1 cellular context compared by ENCODE assay signal in the genomic region with DNA sequence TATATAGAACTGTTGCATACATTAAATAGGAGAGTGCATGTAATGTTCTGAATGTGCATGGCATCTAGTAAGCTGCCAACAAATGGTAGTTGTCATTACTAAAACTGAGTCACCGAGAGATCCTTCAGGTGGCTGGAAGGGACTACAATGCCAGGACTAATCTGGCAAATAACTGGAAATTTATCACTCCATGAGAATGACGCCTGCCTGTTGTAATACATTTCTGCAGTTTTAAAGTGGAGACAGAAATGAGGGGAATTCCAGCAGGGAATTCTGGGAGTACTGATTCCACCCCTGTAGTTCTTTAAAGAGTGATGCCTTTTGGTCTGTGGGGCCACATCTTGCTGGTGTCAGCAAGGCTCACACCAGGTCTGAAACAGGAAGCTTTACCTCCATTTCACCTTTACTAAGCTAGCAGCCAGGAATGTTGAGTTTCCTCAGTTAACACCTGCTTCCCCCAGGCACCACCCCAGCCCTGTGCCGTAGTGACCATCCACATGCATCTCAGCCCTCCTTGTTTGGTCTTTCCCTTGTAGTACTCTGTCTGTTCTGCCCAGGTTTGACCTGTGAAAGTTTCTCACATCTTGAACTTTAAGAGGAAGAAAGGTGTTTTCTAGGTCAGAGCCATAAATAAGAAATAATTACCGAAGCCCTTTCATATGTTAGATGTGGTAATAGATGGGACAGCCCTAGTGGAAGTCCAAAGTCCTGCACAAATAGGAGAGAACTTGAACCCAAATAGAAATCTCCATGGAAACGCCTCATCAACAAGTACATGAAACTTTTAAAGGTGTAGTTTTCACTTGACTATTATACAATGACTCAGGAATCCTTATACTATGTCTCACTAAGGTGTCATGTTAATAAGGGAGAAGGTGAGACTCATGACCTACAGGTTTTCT.
TF ChIP-seq lines count a peak whose summit lies in the region.

No MANE protein-coding gene starts in this region.

TF ChIP-seq in GM12878, 131 proteins besides CTCF, POLR2A, EP300 and RAD21:
- TF ChIP-seq MTA2 (IDR thresholded peaks at IDR 0.05; ENCODE audit: low read depth) (peak; percentile 90), ZZZ3 (IDR thresholded peaks at IDR 0.05; ENCODE audit: control insufficient read depth, insufficient read length, low read depth) (no peak), TCF7 (IDR thresholded peaks at IDR 0.05; ENCODE audit: borderline replicate concordance) (peak; percentile 49; the same call in 1 of the 2 replicates), ATF7 (IDR thresholded peaks at IDR 0.05; ENCODE audit: low read depth) (peak; percentile 85), GATAD2B (conservative IDR thresholded peaks at IDR 0.05; ENCODE audit: low read depth) (0 out of 2 replicates have a peak, but pooled peaks have one; percentile 37), IKZF2 (IDR thresholded peaks at IDR 0.05) (peak in 1 of 2 experiments; percentile 45; a peak in 2 of 4 replicates), MEF2B (IDR thresholded peaks at IDR 0.05; ENCODE audit: partially characterized antibody, poor library complexity, severe bottlenecking) (peak; percentile 59), NBN (IDR thresholded peaks at IDR 0.05) (0 out of 2 replicates have a peak, but pooled peaks have one; percentile 45), BMI1 (IDR thresholded peaks at IDR 0.05; ENCODE audit: borderline replicate concordance) (peak; percentile 83), IKZF1 (conservative IDR thresholded peaks at IDR 0.05) (peak; percentile 60), TBL1XR1 (IDR thresholded peaks at IDR 0.05; ENCODE audit: low read depth, low read length) (no peak), STAT1 (conservative IDR thresholded peaks at IDR 0.05) (no peak), SIN3A (IDR thresholded peaks at IDR 0.05; ENCODE audit: low read depth, low read length) (no peak), NFYA (IDR thresholded peaks at IDR 0.05; ENCODE audit: borderline replicate concordance, low read depth, low read length) (no peak), NR2F1 (conservative IDR thresholded peaks at IDR 0.05) (peak; percentile 72)
- TF ChIP-seq, protein P1, sequence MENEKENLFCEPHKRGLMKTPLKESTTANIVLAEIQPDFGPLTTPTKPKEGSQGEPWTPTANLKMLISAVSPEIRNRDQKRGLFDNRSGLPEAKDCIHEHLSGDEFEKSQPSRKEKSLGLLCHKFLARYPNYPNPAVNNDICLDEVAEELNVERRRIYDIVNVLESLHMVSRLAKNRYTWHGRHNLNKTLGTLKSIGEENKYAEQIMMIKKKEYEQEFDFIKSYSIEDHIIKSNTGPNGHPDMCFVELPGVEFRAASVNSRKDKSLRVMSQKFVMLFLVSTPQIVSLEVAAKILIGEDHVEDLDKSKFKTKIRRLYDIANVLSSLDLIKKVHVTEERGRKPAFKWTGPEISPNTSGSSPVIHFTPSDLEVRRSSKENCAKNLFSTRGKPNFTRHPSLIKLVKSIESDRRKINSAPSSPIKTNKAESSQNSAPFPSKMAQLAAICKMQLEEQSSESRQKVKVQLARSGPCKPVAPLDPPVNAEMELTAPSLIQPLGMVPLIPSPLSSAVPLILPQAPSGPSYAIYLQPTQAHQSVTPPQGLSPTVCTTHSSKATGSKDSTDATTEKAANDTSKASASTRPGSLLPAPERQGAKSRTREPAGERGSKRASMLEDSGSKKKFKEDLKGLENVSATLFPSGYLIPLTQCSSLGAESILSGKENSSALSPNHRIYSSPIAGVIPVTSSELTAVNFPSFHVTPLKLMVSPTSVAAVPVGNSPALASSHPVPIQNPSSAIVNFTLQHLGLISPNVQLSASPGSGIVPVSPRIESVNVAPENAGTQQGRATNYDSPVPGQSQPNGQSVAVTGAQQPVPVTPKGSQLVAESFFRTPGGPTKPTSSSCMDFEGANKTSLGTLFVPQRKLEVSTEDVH (IDR thresholded peaks at IDR 0.05; ENCODE audit: low read depth, partially characterized antibody), result no peak
- TF ChIP-seq, protein P2, sequence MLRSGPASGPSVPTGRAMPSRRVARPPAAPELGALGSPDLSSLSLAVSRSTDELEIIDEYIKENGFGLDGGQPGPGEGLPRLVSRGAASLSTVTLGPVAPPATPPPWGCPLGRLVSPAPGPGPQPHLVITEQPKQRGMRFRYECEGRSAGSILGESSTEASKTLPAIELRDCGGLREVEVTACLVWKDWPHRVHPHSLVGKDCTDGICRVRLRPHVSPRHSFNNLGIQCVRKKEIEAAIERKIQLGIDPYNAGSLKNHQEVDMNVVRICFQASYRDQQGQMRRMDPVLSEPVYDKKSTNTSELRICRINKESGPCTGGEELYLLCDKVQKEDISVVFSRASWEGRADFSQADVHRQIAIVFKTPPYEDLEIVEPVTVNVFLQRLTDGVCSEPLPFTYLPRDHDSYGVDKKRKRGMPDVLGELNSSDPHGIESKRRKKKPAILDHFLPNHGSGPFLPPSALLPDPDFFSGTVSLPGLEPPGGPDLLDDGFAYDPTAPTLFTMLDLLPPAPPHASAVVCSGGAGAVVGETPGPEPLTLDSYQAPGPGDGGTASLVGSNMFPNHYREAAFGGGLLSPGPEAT (IDR thresholded peaks at IDR 0.05; ENCODE audit: low read depth), result peak; percentile 46
- TF ChIP-seq, protein P3, sequence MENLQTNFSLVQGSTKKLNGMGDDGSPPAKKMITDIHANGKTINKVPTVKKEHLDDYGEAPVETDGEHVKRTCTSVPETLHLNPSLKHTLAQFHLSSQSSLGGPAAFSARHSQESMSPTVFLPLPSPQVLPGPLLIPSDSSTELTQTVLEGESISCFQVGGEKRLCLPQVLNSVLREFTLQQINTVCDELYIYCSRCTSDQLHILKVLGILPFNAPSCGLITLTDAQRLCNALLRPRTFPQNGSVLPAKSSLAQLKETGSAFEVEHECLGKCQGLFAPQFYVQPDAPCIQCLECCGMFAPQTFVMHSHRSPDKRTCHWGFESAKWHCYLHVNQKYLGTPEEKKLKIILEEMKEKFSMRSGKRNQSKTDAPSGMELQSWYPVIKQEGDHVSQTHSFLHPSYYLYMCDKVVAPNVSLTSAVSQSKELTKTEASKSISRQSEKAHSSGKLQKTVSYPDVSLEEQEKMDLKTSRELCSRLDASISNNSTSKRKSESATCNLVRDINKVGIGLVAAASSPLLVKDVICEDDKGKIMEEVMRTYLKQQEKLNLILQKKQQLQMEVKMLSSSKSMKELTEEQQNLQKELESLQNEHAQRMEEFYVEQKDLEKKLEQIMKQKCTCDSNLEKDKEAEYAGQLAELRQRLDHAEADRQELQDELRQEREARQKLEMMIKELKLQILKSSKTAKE (IDR thresholded peaks at IDR 0.05; ENCODE audit: low read depth, poor library complexity, severe bottlenecking), result peak; percentile 49
